In the genomic region with DNA sequence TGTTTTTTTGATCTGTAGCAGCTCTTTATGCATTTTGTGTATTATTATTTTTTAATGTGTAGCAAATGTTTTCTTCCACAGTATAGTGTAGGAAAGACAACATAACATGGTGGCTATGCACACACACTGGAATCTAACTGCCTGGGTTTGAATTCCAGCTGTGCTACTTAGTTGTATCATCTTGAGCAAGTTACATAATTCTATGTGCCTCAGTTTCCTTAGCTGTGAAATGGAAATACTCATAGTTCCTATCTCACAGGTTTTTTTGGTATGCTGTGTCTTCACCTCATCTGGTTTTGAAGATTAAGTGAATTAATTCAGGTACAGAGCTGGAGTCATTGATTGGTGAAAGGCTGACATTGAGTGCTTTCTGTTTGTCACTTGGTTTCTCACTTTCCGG, we compare ENCODE assay signal across 27 cellular contexts.
"Had no signal": no experiment of that assay in that cellular context is flagged by ENCODE, and none has a peak within 500 bp of the region (broad histone marks: within the 10 kb centered on the region; RNA-seq: fewer than 3 reads in every experiment).

No MANE protein-coding gene starts in this region.

- H3K9me3 Mint-ChIP-seq: activated CD4-positive, alpha-beta memory T cell treated with anti-CD3 and anti-CD28 coated beads for 36 hours; activated naive CD4-positive, alpha-beta T cell treated with anti-CD3 and anti-CD28 coated beads, Interleukin-2, amount 50 U/mL, for 72 hours; central memory CD8-positive, alpha-beta T cell; effector memory CD8-positive, alpha-beta T cell; naive thymus-derived CD8-positive, alpha-beta T cell had no signal

- H3K27me3 Mint-ChIP-seq: activated CD4-positive, alpha-beta memory T cell treated with anti-CD3 and anti-CD28 coated beads for 36 hours; activated CD8-positive, alpha-beta memory T cell treated with anti-CD3 and anti-CD28 coated beads, Interleukin-2, amount 10 ng/mL, durations not matched to agents 7 days and 5 days; central memory CD8-positive, alpha-beta T cell; effector memory CD8-positive, alpha-beta T cell; T-helper 17 cell had no signal

- H3K36me3 ChIP-seq: breast epithelium had no signal

- ATAC-seq: activated CD8-positive, alpha-beta memory T cell treated with anti-CD3 and anti-CD28 coated beads, Interleukin-2, amount 10 ng/mL, durations not matched to agents 7 days and 5 days; activated naive CD4-positive, alpha-beta T cell treated with anti-CD3 and anti-CD28 coated beads, Interleukin-2, amount 50 U/mL, for 72 hours; effector memory CD8-positive, alpha-beta T cell; naive thymus-derived CD8-positive, alpha-beta T cell; sciatic nerve; T-helper 17 cell; upper lobe of right lung had no signal

- FAIRE-seq: astrocyte, colon, endothelial cell of umbilical vein, frontal cortex, small intestine had no signal

- H3K27ac Mint-ChIP-seq: activated CD8-positive, alpha-beta memory T cell treated with anti-CD3 and anti-CD28 coated beads, Interleukin-2, amount 10 ng/mL, durations not matched to agents 7 days and 5 days had no signal

- H3K27me3 ChIP-seq: breast epithelium, esophagus muscularis mucosa, hepatocyte, upper lobe of right lung had no signal

- DNase-seq: activated CD4-positive, alpha-beta memory T cell treated with anti-CD3 and anti-CD28 coated beads for 36 hours; activated CD4-positive, alpha-beta T cell treated with anti-CD3 and anti-CD28 coated beads for 4 hours; activated CD4-positive, CD25-positive, alpha-beta regulatory T cell; activated CD8-positive, alpha-beta memory T cell treated with anti-CD3 and anti-CD28 coated beads, Interleukin-2, amount 10 ng/mL, durations not matched to agents 7 days and 5 days; activated gamma-delta T cell; activated T-cell treated with anti-CD3 and anti-CD28 coated beads for 4 hours; effector memory CD8-positive, alpha-beta T cell; glutamatergic neuron; left ventricle myocardium inferior; naive thymus-derived CD8-positive, alpha-beta T cell; posterior cingulate gyrus; small intestine; stimulated activated CD4-positive, alpha-beta T cell treated with anti-CD3 and anti-CD28 coated beads, Interleukin-2, amount 100 ng/mL, for 48 hours; stimulated activated naive CD4-positive, alpha-beta T cell treated with Interleukin-2 at 50 U/mL for 16 hours; SW 1271; T-helper 17 cell; upper lobe of right lung had no signal

- H3K4me3 Mint-ChIP-seq: activated CD8-positive, alpha-beta memory T cell treated with anti-CD3 and anti-CD28 coated beads, Interleukin-2, amount 10 ng/mL, durations not matched to agents 7 days and 5 days had no signal

- H3K27ac ChIP-seq: upper lobe of right lung had no signal

- H3K9me3 ChIP-seq: breast epithelium, esophagus muscularis mucosa, left ventricle myocardium inferior, upper lobe of right lung had no signal

- H3K4me3 ChIP-seq: hepatocyte, upper lobe of right lung had no signal
